In the genomic region with DNA sequence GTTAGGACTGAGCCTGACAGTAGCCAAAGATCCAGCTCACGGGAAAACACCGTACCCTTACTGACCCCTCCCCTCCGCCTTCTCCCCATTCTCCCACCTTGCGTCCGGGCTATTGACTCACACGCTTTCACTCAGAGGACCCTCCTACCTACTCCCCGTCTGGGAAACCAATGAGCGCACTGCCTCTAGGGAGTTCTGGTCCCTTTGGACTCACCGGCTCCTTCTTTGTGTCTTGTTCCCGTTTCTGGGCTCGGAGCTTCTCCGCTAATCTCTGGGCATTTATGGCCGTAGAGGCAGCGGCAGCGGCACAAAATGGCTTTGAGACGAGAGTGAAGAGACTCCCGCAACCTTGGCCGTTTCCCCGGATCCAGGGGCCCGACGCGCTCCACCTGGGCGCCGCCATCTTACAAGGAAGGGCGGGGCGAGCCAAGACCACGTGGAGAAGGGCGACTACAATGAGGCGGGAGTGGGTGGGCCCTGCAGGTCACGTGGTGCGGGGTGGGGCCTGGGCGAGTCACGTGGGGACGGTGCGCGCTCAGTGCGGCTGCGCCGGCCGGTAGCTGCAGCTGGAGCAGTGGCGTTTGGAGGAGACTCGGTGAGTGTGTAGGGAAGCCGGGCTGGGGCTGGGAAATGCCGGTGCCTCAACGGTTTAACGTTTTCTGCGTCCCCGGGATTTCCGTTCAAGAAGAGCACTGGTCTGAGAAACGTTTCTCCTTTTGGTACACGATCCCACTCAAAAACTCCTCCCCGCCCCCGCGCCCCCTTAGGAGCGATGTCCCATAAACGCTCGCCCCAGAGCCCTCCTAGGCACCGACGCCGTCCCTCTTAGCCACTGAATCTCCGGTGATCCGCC, we compare ENCODE assay signal across 8 cellular contexts. TPM values are rescaled to one million over a fixed set of nuclear protein-coding genes. Genes with fewer than 3 reads are reported as not detected.
A peak's percentile ranks its signal among the peaks of the same experiment; 100 is the strongest.
DNase-seq lines count a peak whose midpoint lies in the region; ATAC-seq and TF ChIP-seq lines count a peak whose summit lies in the region.

A gene (plus strand): TSS at position 547 of the 853 bp plus-strand sequence. CDS start 23,220 bp downstream, outside the sequence.
A gene with protein sequence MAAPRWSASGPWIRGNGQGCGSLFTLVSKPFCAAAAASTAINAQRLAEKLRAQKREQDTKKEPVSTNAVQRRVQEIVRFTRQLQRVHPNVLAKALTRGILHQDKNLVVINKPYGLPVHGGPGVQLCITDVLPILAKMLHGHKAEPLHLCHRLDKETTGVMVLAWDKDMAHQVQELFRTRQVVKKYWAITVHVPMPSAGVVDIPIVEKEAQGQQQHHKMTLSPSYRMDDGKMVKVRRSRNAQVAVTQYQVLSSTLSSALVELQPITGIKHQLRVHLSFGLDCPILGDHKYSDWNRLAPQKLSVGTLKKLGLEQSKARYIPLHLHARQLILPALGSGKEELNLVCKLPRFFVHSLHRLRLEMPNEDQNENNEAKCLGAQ (minus strand): TSS at position 415 of the 853 bp plus-strand sequence. CDS start 12 bp downstream, at position 403.

- WGBS in esophagus, 2 donors: 0% methylated on average over 62 of the region's 62 CpGs

- no peaks in the 10 kb centered on the region for H3K9me3 ChIP-seq in esophagus (ENCODE audit: control insufficient read depth in 2 of 2, insufficient read depth in 1 of 2, low read depth in 1 of 2, low read length in 1 of 2)
- no peaks in the 10 kb centered on the region for H3K9me3 ChIP-seq in muscle layer of colon (ENCODE audit: low read length)

- H3K4me1 Mint-ChIP-seq in activated T-cell treated with anti-CD3 and anti-CD28 coated beads, Interleukin-2, amount 50 U/mL, for 24 hours (ENCODE audit: low read depth): peaks cover 52% of the 10 kb centered on the region

- H3K36me3 Mint-ChIP-seq in activated T-cell treated with anti-CD3 and anti-CD28 coated beads, Interleukin-2, amount 50 U/mL, for 24 hours (ENCODE audit: low read depth): peaks cover 57% of the 10 kb centered on the region

- H3K27me3 Mint-ChIP-seq in activated T-cell treated with anti-CD3 and anti-CD28 coated beads, Interleukin-2, amount 50 U/mL, for 24 hours: no peaks in the 10 kb centered on the region

- no peaks in the 10 kb centered on the region for H3K9me3 Mint-ChIP-seq in activated T-cell treated with anti-CD3 and anti-CD28 coated beads, Interleukin-2, amount 50 U/mL, for 24 hours

- H3K27ac ChIP-seq in esophagus (ENCODE audit: low read depth in 2 of 2, low read length in 1 of 2) (peak within 1 kb of the TSS; percentile 55 to 86), muscle layer of colon (ENCODE audit: low read depth, low read length) (peak within 1 kb of the TSS; percentile 73)

- peak within 1 kb of the TSS; percentile 99 for H3K27ac Mint-ChIP-seq in activated T-cell treated with anti-CD3 and anti-CD28 coated beads, Interleukin-2, amount 50 U/mL, for 24 hours

- H3K4me3 ChIP-seq in esophagus (ENCODE audit: low read depth in 1 of 2, low read length in 2 of 2) (peak within 1 kb of the TSS; percentile 82 to 100), muscle layer of colon (ENCODE audit: low read depth in 1 of 2, low read length in 2 of 2) (peak within 1 kb of the TSS; percentile 98)

- peak within 1 kb of the TSS; percentile 89 for H3K9ac ChIP-seq in muscle layer of colon (ENCODE audit: low read length)

- H3K4me1 ChIP-seq in esophagus (ENCODE audit: control insufficient read depth in 2 of 2, insufficient read depth in 2 of 2, low read length in 1 of 2): no peaks in the 10 kb centered on the region
- peaks cover 7% of the 10 kb centered on the region for H3K4me1 ChIP-seq in muscle layer of colon (ENCODE audit: insufficient read depth, low read length)

- DNase-seq in DMS79 (lab: John Stamatoyannopoulos, UW): peak; percentile 96
- DNase-seq in KG1 (lab: John Stamatoyannopoulos, UW): peak; percentile 97
- DNase-seq in activated T-cell treated with anti-CD3 and anti-CD28 coated beads, Interleukin-2, amount 50 U/mL, for 24 hours: peak; percentile 100
- DNase-seq in stimulated activated CD8-positive, alpha-beta memory T cell treated with anti-CD3 and anti-CD28 coated beads, Interleukin-7, amount 100 ng/mL, for 1 hour (ENCODE audit: low read depth in 2 of 2): peak; percentile 98

- no peaks in the 10 kb centered on the region for H3K36me3 ChIP-seq in esophagus (ENCODE audit: control insufficient read depth in 2 of 2, insufficient read depth in 2 of 2, low read length in 1 of 2)
- H3K36me3 ChIP-seq in muscle layer of colon (ENCODE audit: insufficient read depth, low read length): no peaks in the 10 kb centered on the region

- H3K4me3 Mint-ChIP-seq in activated T-cell treated with anti-CD3 and anti-CD28 coated beads, Interleukin-2, amount 50 U/mL, for 24 hours: peak within 1 kb of the TSS; percentile 96

- peak; percentile 96 for ATAC-seq in GM21737 (IDR thresholded peaks at IDR 0.05; ENCODE audit: unreplicated experiment)

- H3K27me3 ChIP-seq in esophagus (ENCODE audit: control insufficient read depth in 1 of 2, insufficient read depth in 2 of 2, low read length in 2 of 2): no peaks in the 10 kb centered on the region
- no peaks in the 10 kb centered on the region for H3K27me3 ChIP-seq in muscle layer of colon (ENCODE audit: control insufficient read depth in 1 of 2, insufficient read depth in 2 of 2, low read length in 2 of 2)

TF ChIP-seq in PFSK-1, 5 proteins besides CTCF, POLR2A, EP300 and RAD21:
- TF ChIP-seq SIN3A (IDR thresholded peaks at IDR 0.05; ENCODE audit: borderline replicate concordance, insufficient read depth, low read length) (peak; percentile 92), TAF1 (IDR thresholded peaks at IDR 0.05; ENCODE audit: borderline replicate concordance, insufficient read depth, low read length) (peak; percentile 97), POLR2AphosphoS5 (IDR thresholded peaks at IDR 0.05; ENCODE audit: low read depth, low read length) (peak; percentile 99), FOXP2 (optimal IDR thresholded peaks at IDR 0.05; ENCODE audit: borderline replicate concordance, extremely low read depth, extremely low read length, insufficient read depth) (peak; percentile 77)
- TF ChIP-seq, protein P1, sequence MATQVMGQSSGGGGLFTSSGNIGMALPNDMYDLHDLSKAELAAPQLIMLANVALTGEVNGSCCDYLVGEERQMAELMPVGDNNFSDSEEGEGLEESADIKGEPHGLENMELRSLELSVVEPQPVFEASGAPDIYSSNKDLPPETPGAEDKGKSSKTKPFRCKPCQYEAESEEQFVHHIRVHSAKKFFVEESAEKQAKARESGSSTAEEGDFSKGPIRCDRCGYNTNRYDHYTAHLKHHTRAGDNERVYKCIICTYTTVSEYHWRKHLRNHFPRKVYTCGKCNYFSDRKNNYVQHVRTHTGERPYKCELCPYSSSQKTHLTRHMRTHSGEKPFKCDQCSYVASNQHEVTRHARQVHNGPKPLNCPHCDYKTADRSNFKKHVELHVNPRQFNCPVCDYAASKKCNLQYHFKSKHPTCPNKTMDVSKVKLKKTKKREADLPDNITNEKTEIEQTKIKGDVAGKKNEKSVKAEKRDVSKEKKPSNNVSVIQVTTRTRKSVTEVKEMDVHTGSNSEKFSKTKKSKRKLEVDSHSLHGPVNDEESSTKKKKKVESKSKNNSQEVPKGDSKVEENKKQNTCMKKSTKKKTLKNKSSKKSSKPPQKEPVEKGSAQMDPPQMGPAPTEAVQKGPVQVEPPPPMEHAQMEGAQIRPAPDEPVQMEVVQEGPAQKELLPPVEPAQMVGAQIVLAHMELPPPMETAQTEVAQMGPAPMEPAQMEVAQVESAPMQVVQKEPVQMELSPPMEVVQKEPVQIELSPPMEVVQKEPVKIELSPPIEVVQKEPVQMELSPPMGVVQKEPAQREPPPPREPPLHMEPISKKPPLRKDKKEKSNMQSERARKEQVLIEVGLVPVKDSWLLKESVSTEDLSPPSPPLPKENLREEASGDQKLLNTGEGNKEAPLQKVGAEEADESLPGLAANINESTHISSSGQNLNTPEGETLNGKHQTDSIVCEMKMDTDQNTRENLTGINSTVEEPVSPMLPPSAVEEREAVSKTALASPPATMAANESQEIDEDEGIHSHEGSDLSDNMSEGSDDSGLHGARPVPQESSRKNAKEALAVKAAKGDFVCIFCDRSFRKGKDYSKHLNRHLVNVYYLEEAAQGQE (IDR thresholded peaks at IDR 0.05; ENCODE audit: insufficient read depth in 1 of 2, low read depth in 2 of 2, low read length in 2 of 2): 0 out of 4 replicates have a peak, but pooled peaks of 1 of the 2 experiments have one; percentile 6
TF ChIP-seq in PFSK-1: peak in this region for 5.

RNA-seq across cellular contexts. Expression of the first gene that starts in this region (rescaled TPM):
- 17.7 TPM for polyA plus RNA-seq in PFSK-1 (2012; ENCODE audit: insufficient read length, low read depth)
- polyA plus RNA-seq in esophagus: 1 to 10 TPM; 2.8 to 7.0 TPM

RNA-seq across cellular contexts. Expression of the second gene that starts in this region (rescaled TPM):
- polyA plus RNA-seq in PFSK-1 (2012; ENCODE audit: insufficient read length, low read depth): 48.5 TPM
- 10 to 100 TPM; 10.9 to 14.3 TPM for polyA plus RNA-seq in esophagus

Comparison
In these comparisons a context has a peak if more than half of its experiments do, and no peak if none do; other contexts are left out.
1. Peak in every context shown above with its lines: DNase-seq, ATAC-seq, H3K4me3 ChIP-seq and H3K27ac ChIP-seq.